In genomic region chr2:96665083-96665569, GRCh38 we compare ENCODE assay signal across 10 cellular contexts. TPM values are rescaled to one million over a fixed set of nuclear protein-coding genes. Genes with fewer than 3 reads are reported as not detected.
DNase-seq lines count a peak whose midpoint lies in the region; ATAC-seq and TF ChIP-seq lines count a peak whose summit lies in the region.
"Had no signal": no experiment of that assay in that cellular context is flagged by ENCODE, and none has a peak within 500 bp of the region (broad histone marks: within the 10 kb centered on the region; RNA-seq: fewer than 3 reads in every experiment).

No MANE protein-coding gene starts in this region.

- DNase-seq in ACHN = peak; percentile 74
- peak; percentile 97 for DNase-seq in M059J (ENCODE audit: low read depth)
- peak; percentile 99 for DNase-seq in cardiac fibroblast (ENCODE audit: low read depth in 2 of 2)
- DNase-seq in lung (ENCODE audit: low spot score) = peak; percentile 60
- DNase-seq in NK-92 treated with Interleukin-12 subunit alpha and Interleukin-12 subunit beta, amount 100 ng/mL, for 24 hours (lab: John Stamatoyannopoulos, UW) = no peak
- no peak for DNase-seq in ecto neural progenitor cell (ENCODE audit: low spot score)
- DNase-seq in stimulated activated CD4-positive, alpha-beta T cell treated with anti-CD3 and anti-CD28 coated beads, Interleukin-2, amount 100 ng/mL, for 48 hours = no peak
- no peak for DNase-seq in NCI-H2029 treated with DMSO at 0.1 percent for 48 hours (lab: John Stamatoyannopoulos, UW)
- DNase-seq: T-cell had no signal

- peak overlapping the region; percentile 76 for H3K27ac ChIP-seq in lung (ENCODE audit: low read depth in 1 of 2, low read length in 1 of 2)
- H3K27ac ChIP-seq: dorsolateral prefrontal cortex had no signal

- no peaks in the 10 kb centered on the region for H3K9me3 ChIP-seq in lung (ENCODE audit: control insufficient read depth in 2 of 2, insufficient read depth in 1 of 2, low read length in 1 of 2)

- in situ Hi-C loops in ACHN (cut with HindIII; ENCODE audit: low pct_ligation_motif_present, low pct_unique_long_range_greater_than_20kb, low sequenced_read_pairs) = no loop called here

- H3K36me3 ChIP-seq in lung (ENCODE audit: control insufficient read depth in 2 of 2, insufficient read depth in 2 of 2, low read length in 2 of 2) = no peaks in the 10 kb centered on the region

- peaks cover 0 to 4% of the 10 kb centered on the region in 2 donors for H3K4me1 ChIP-seq in lung (ENCODE audit: control insufficient read depth in 2 of 2, insufficient read depth in 2 of 2, low read length in 2 of 2)

- H3K4me3 ChIP-seq in cardiac fibroblast (replicated peaks in 1 of 2; ENCODE audit: low read depth in 2 of 2, low read length in 2 of 2) (no peak overlapping the region), lung (no peak overlapping the region)
- H3K4me3 ChIP-seq: dorsolateral prefrontal cortex had no signal

- 43 to 49% methylated on average over 3 of the region's 3 CpGs for WGBS in lung, 2 donors

- peak; percentile 92 for ATAC-seq in lung (ENCODE audit: insufficient read depth, low FRiP score)
- ATAC-seq: T-cell had no signal

- TF ChIP-seq CTCF in cardiac fibroblast (IDR thresholded peaks at IDR 0.05; ENCODE audit: low read depth, low read length) (no peak), lung (IDR thresholded peaks at IDR 0.05; ENCODE audit: control extremely low read depth, extremely low read depth) (no peak)

- no peaks in the 10 kb centered on the region for H3K27me3 ChIP-seq in lung (ENCODE audit: control insufficient read depth, insufficient read depth)
- H3K27me3 ChIP-seq: dorsolateral prefrontal cortex had no signal

RNA-seq across cellular contexts. Expression of gene FER1L5, which starts 22.6 kb away (rescaled TPM):
- total RNA-seq in M059J (2014; rRNA removed; shearing (Covaris generic)) = 0.39 TPM in 1 of 2 replicates, not detected in the other
- under 1 TPM; 0.64 to 0.77 TPM for total RNA-seq in lung
- polyA plus RNA-seq in lung = under 1 TPM; 0.09 to 0.16 TPM
- total RNA-seq: T-cell had no signal

RNA-seq across cellular contexts. Expression of gene KANSL3, which starts 27.0 kb away (rescaled TPM):
- 28.9 and 45.2 TPM in 2 replicates for total RNA-seq in M059J (2014; rRNA removed; shearing (Covaris generic))
- 10 to 100 TPM; 49.1 to 91.4 TPM for total RNA-seq in lung
- 10 to 100 TPM; 16.7 to 18.2 TPM for polyA plus RNA-seq in lung

Comparison
In these comparisons a context has a peak if more than half of its experiments do, and no peak if none do; other contexts are left out.
1. DNase-seq: peak in ACHN (single experiment), M059J (single experiment), cardiac fibroblast (2 of 2) and lung (single experiment); none in NK-92 treated with Interleukin-12 subunit alpha and Interleukin-12 subunit beta, amount 100 ng/mL, for 24 hours (single experiment), ecto neural progenitor cell (single experiment), stimulated activated CD4-positive, alpha-beta T cell treated with anti-CD3 and anti-CD28 coated beads, Interleukin-2, amount 100 ng/mL, for 48 hours (0 of 2) and NCI-H2029 treated with DMSO at 0.1 percent for 48 hours (single experiment).